ENCODE assay signal across 13 cellular contexts in genomic region chr3:39810647-39811161, GRCh38. TPM values are rescaled to one million over a fixed set of nuclear protein-coding genes. Genes with fewer than 3 reads are reported as not detected.
A peak's percentile ranks its signal among the peaks of the same experiment; 100 is the strongest.
DNase-seq lines count a peak whose midpoint lies in the region; ATAC-seq, FAIRE-seq and TF ChIP-seq lines count a peak whose summit lies in the region.
"Had no signal": no experiment of that assay in that cellular context is flagged by ENCODE, and none has a peak within 500 bp of the region (broad histone marks: within the 10 kb centered on the region; RNA-seq: fewer than 3 reads in every experiment).

No MANE protein-coding gene starts in this region.

- H3K4me3 Mint-ChIP-seq in activated CD4-positive, alpha-beta T cell treated with anti-CD3 and anti-CD28 coated beads, Interleukin-2, amount 10 ng/mL, durations not matched to agents 7 days and 5 days, result peak overlapping the region; percentile 57

- SMC1A ChIA-PET in GM12878 (lab: Charles Lee; ENCODE audit: uncharacterized antibody, unreplicated experiment), result no interaction called here

- 3% methylated on average over 16 of the region's 16 CpGs for WGBS in GM12878 (ENCODE audit: insufficient coverage, insufficient replicate concordance, low lambda C conversion rate, missing lambda C conversion rate)
- 24 to 27% methylated on average over 16 of the region's 16 CpGs for WGBS in testis, 2 donors

- H3K4me1 ChIP-seq in GM12878 (ENCODE audit: control insufficient read depth, insufficient read depth, low read length) (no peaks in the 10 kb centered on the region), lower lobe of right lung (peaks cover 15% of the 10 kb centered on the region), testis (peaks cover 4% of the 10 kb centered on the region)

- RAD21 ChIA-PET in GM12878 (lab: Charles Lee; ENCODE audit: unreplicated experiment), result no interaction called here

- H3K9me3 Mint-ChIP-seq in activated CD4-positive, alpha-beta T cell treated with anti-CD3 and anti-CD28 coated beads, Interleukin-2, amount 10 ng/mL, durations not matched to agents 7 days and 5 days, result no peaks in the 10 kb centered on the region

- in situ Hi-C loops in GM12878 (cut with MboI), result loop anchor here (10.0 kb wide), 1 partner anchor 364 kb away; no protein-coding TSS in a partner anchor

- TF ChIP-seq CTCF in GM12878 (IDR thresholded peaks at IDR 0.05 in 2 of 3, conservative IDR thresholded peaks at IDR 0.05 in 1 of 3; ENCODE audit: control insufficient read depth in 2 of 3, extremely low read depth in 1 of 3, insufficient read depth in 1 of 3, low read depth in 3 of 3, low read length in 3 of 3) (no peak), lower lobe of right lung (IDR thresholded peaks at IDR 0.05) (no peak), testis (IDR thresholded peaks at IDR 0.05) (no peak)

- H2AFZ ChIP-seq in GM12878 (ENCODE audit: control insufficient read depth, low read depth, low read length), result no peak overlapping the region

- H3K79me2 ChIP-seq in GM12878 (ENCODE audit: control insufficient read depth, insufficient read depth, low read length), result no peaks in the 10 kb centered on the region

- intact Hi-C loops in GM12878 (cut with micrococcal nuclease; ENCODE audit: unreplicated experiment) (loop anchor here (5.0 kb wide), 1 partner anchor 182 kb away; no protein-coding TSS in a partner anchor), lower lobe of right lung (cut with DNase I) (no loop called here), testis (cut with DNase I; ENCODE audit: low total_unique reads) (no loop called here)

- H3K27me3 ChIP-seq in GM12878 (replicated peaks in 1 of 2; ENCODE audit: control insufficient read depth in 2 of 2, insufficient read depth in 2 of 2, low read length in 1 of 2) (peaks cover 12 to 18% of the 10 kb centered on the region in 2 experiments), lower lobe of right lung (ENCODE audit: low read depth) (peaks cover 39% of the 10 kb centered on the region), testis (no peaks in the 10 kb centered on the region)

- peaks cover 17% of the 10 kb centered on the region for H3K4me1 Mint-ChIP-seq in activated CD4-positive, alpha-beta T cell treated with anti-CD3 and anti-CD28 coated beads, Interleukin-2, amount 10 ng/mL, durations not matched to agents 7 days and 5 days

- FAIRE-seq in GM12878 (lab: Jason Lieb, UNC), result no peak

- peaks cover 67% of the 10 kb centered on the region for H3K27me3 Mint-ChIP-seq in activated CD4-positive, alpha-beta T cell treated with anti-CD3 and anti-CD28 coated beads, Interleukin-2, amount 10 ng/mL, durations not matched to agents 7 days and 5 days

- H3K9ac ChIP-seq in GM12878 (ENCODE audit: control insufficient read depth, insufficient read depth, low read length), result no peak overlapping the region

- no peak overlapping the region for H3K27ac Mint-ChIP-seq in activated CD4-positive, alpha-beta T cell treated with anti-CD3 and anti-CD28 coated beads, Interleukin-2, amount 10 ng/mL, durations not matched to agents 7 days and 5 days

- CTCF ChIA-PET in activated CD4-positive, alpha-beta T cell treated with anti-CD3 and anti-CD28 coated beads, Interleukin-2, amount 10 ng/mL, durations not matched to agents 7 days and 5 days (lab: Charles Lee), result no interaction called here
- CTCF ChIA-PET in GM12878 (lab: Yijun Ruan, JAX), result interaction anchor here (4.2 kb wide), 1 partner anchor 369 kb away, joined by 34 read pairs; no protein-coding TSS in a partner anchor

- TF ChIP-seq POLR2A in GM12878 (IDR thresholded peaks at IDR 0.05; ENCODE audit: low read depth, low read length), result no peak
- no peak for TF ChIP-seq POLR2A in testis (IDR thresholded peaks at IDR 0.05)

- BruUV-seq in GM12878 (replicated peaks; lab: Mats Ljungman, UMichigan), result no TSS peak

- no peak for ATAC-seq in GM12878
- ATAC-seq in lower lobe of right lung, result no peak

- H3K27ac ChIP-seq in GM12878 (ENCODE audit: control insufficient read depth, insufficient read depth) (no peak overlapping the region), lower lobe of right lung (no peak overlapping the region), testis (no peak overlapping the region)

- H3K4me2 ChIP-seq in GM12878 (ENCODE audit: control insufficient read depth, insufficient read depth), result no peak overlapping the region

- no peak for TF ChIP-seq RAD21 in GM12878 (IDR thresholded peaks at IDR 0.05; ENCODE audit: insufficient read depth, low read depth, low read length)

- DNase-seq in activated CD4-positive, alpha-beta T cell treated with anti-CD3 and anti-CD28 coated beads, Interleukin-2, amount 10 ng/mL, durations not matched to agents 7 days and 5 days, result no peak
- no peak for DNase-seq in activated CD4-positive, alpha-beta T cell treated with anti-CD3 and anti-CD28 coated beads, Interleukin-2, amount 50 U/mL, for 4 hours
- DNase-seq in GM12878 (ENCODE audit: low read depth, low spot score) (no peak), lower lobe of right lung (no peak), testis (no peak), amygdala (lab: John Stamatoyannopoulos, UW) (no peak), NCI-H2029 treated with DMSO at 0.1 percent for 48 hours (lab: John Stamatoyannopoulos, UW) (no peak), COR-L47 (lab: John Stamatoyannopoulos, UW) (no peak)
- DNase-seq: central memory CD4-positive, alpha-beta T cell; HCEC 1CT; kidney glomerular epithelial cell; NCI-H226; stimulated activated CD4-positive, alpha-beta T cell treated with anti-CD3 and anti-CD28 coated beads, Interleukin-2, amount 100 ng/mL, for 24 hours had no signal

- TF ChIP-seq EP300 in GM12878 (IDR thresholded peaks at IDR 0.05; ENCODE audit: borderline replicate concordance in 1 of 2, control insufficient read depth in 1 of 2, low read depth in 2 of 2, low read length in 2 of 2), result no peak

- no peak overlapping the region for H3K4me3 ChIP-seq in GM12878
- H3K4me3 ChIP-seq in lower lobe of right lung, result peak overlapping the region; percentile 62
- H3K4me3 ChIP-seq in testis, result peak overlapping the region; percentile 59 to 69

- H3K9me3 ChIP-seq in GM12878 (replicated peaks; ENCODE audit: control insufficient read depth, insufficient read depth, low read length) (no peaks in the 10 kb centered on the region), lower lobe of right lung (no peaks in the 10 kb centered on the region), testis (no peaks in the 10 kb centered on the region)

- H3K36me3 ChIP-seq in GM12878 (ENCODE audit: control insufficient read depth in 2 of 2, insufficient read depth in 2 of 2, low read length in 1 of 2) (no peaks in the 10 kb centered on the region), lower lobe of right lung (no peaks in the 10 kb centered on the region), testis (ENCODE audit: low read depth, missing control alignments) (no peaks in the 10 kb centered on the region)

- no peaks in the 10 kb centered on the region for H4K20me1 ChIP-seq in GM12878 (ENCODE audit: control insufficient read depth, insufficient read depth)

- no peaks in the 10 kb centered on the region for H3K36me3 Mint-ChIP-seq in activated CD4-positive, alpha-beta T cell treated with anti-CD3 and anti-CD28 coated beads, Interleukin-2, amount 10 ng/mL, durations not matched to agents 7 days and 5 days (ENCODE audit: low read depth)

- POLR2A ChIA-PET in activated CD4-positive, alpha-beta T cell treated with anti-CD3 and anti-CD28 coated beads, Interleukin-2, amount 10 ng/mL, durations not matched to agents 7 days and 5 days (lab: Charles Lee), result no interaction called here
- POLR2A ChIA-PET in GM12878 (lab: Charles Lee), result no interaction called here

TF ChIP-seq in GM12878, 131 proteins besides CTCF, POLR2A, EP300 and RAD21:
- 0 out of 2 replicates have a peak, but pooled peaks have one; percentile 56 for TF ChIP-seq EZH2 (IDR thresholded peaks at IDR 0.05; ENCODE audit: borderline replicate concordance, control insufficient read depth, low read depth, low read length)
- no peak for TF ChIP-seq WRNIP1 (IDR thresholded peaks at IDR 0.05; ENCODE audit: borderline replicate concordance, low read depth, low read length)

RNA-seq across cellular contexts. Expression of gene MYRIP, which starts 1.3 kb away (rescaled TPM):
- not detected for total RNA-seq in activated CD4-positive, alpha-beta T cell treated with anti-CD3 and anti-CD28 coated beads, Interleukin-2, amount 10 ng/mL, durations not matched to agents 7 days and 5 days
- total RNA-seq in GM12878 (2013; cell fraction: nucleolus; rRNA removed), result not detected in 2 replicates
- total RNA-seq in GM12878 (2014; rRNA removed), result not detected in 2 replicates
- not detected in 2 replicates for total RNA-seq in GM12878 (2014; rRNA removed; fragmentation: Illumina TruSeq; extraction: Trizol)
- 0.08 TPM in 1 of 2 replicates, not detected in the other for total RNA-seq in GM12878 (2021)
- not detected for polyA plus RNA-seq in GM12878 (2011; ENCODE audit: low read depth)
- polyA plus RNA-seq in GM12878 (2011; rRNA removed), result 0.01 and 0.04 TPM in 2 replicates
- not detected in 2 replicates for polyA plus RNA-seq in GM12878 (2011; cell fraction: cytosol; rRNA removed)
- 0.04 TPM in 1 of 2 replicates, not detected in the other for polyA plus RNA-seq in GM12878 (2011; cell fraction: nucleus; rRNA removed)
- 0.04 TPM in 1 of 2 replicates, not detected in the other for polyA plus RNA-seq in GM12878 (2012)
- polyA plus RNA-seq in GM12878 (2014; fragmentation: Illumina TruSeq; extraction: Trizol), result 0.03 TPM in 1 of 2 replicates, not detected in the other
- not detected for polyA plus RNA-seq in GM12878 (2014; fragmentation: Nextera tagmentation; extraction: Ambion mirVana)
- polyA plus RNA-seq in GM12878 (2014; rRNA removed), result not detected in 2 replicates
- polyA plus RNA-seq in GM12878 (2016; fragmentation: Nextera tagmentation; extraction: Ambion mirVana), result under 1 TPM in 1 of 2 experiments, not detected in 1; 0.04 TPM
- not detected in 2 replicates for polyA minus RNA-seq in GM12878 (2011; rRNA and poly(A)+ RNA removed)
- polyA minus RNA-seq in GM12878 (2011; cell fraction: cytosol; rRNA and poly(A)+ RNA removed), result not detected in 2 replicates
- polyA minus RNA-seq in GM12878 (2011; cell fraction: nucleus; rRNA and poly(A)+ RNA removed), result not detected in 2 replicates
- total RNA-seq in lower lobe of right lung, result 1.8 TPM
- 1 to 10 TPM; 4.8 to 5.8 TPM for total RNA-seq in testis
- polyA plus RNA-seq in testis (ENCODE audit: insufficient read depth, low read depth, low replicate concordance), result 2.4 TPM
